ENCODE assay signal across 8 cellular contexts in the genomic region with DNA sequence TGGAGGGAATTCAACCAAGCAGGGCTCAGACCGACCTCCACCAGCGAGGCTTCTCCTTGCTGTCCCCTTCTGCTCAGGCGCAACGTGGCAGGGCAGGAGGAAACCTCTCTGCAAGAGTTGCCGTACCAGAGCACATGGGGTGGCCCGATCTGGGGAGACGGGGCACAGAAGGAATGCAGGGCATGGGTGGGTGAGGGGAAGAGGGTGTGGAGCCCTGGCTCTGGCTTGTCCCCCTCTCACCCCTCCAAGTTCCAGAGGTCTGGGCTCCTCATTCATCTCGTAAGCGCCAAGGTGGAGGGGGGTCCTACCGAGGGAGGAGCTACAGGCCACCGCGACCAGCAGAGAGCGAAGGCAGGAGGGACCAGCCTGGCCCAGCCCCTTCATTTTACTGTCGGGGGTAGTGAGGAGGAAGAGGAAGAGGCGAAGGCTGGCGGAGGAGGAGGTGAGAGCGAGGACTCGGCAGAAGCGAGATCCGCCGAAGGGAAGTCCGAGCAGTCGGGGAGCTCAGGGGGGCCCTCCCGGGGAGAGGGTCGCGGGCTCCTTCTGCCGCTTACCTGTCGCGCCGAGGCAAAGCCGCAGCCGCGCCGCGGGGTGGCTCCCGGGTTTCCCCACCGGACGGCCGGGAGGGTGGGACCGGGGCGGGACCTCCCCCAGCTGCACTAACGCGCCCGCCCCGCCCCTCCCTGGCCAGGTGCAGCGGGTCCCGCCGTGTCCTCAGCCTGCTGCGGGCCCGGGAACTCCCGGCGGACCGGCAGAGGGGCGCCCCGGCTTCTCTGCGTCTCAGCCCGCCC. TPM values are rescaled to one million over a fixed set of nuclear protein-coding genes. Genes with fewer than 3 reads are reported as not detected.
A peak's percentile ranks its signal among the peaks of the same experiment; 100 is the strongest.
DNase-seq lines count a peak whose midpoint lies in the region; ATAC-seq, FAIRE-seq and TF ChIP-seq lines count a peak whose summit lies in the region.

A gene with protein sequence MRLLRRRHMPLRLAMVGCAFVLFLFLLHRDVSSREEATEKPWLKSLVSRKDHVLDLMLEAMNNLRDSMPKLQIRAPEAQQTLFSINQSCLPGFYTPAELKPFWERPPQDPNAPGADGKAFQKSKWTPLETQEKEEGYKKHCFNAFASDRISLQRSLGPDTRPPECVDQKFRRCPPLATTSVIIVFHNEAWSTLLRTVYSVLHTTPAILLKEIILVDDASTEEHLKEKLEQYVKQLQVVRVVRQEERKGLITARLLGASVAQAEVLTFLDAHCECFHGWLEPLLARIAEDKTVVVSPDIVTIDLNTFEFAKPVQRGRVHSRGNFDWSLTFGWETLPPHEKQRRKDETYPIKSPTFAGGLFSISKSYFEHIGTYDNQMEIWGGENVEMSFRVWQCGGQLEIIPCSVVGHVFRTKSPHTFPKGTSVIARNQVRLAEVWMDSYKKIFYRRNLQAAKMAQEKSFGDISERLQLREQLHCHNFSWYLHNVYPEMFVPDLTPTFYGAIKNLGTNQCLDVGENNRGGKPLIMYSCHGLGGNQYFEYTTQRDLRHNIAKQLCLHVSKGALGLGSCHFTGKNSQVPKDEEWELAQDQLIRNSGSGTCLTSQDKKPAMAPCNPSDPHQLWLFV (minus strand): TSS at position 360 of the 791 bp plus-strand sequence. CDS start 11,625 bp downstream, outside the sequence.

- TF ChIP-seq CTCF in parathyroid adenoma (IDR thresholded peaks at IDR 0.05) (no peak), type B pancreatic cell (conservative IDR thresholded peaks at IDR 0.05) (no peak)

- DNase-seq in NCI-H2196 (lab: John Stamatoyannopoulos, UW; ENCODE audit: unreplicated experiment) (peak; percentile 46), NCI-H2196 treated with DMSO at 0.1 percent for 48 hours (lab: John Stamatoyannopoulos, UW; ENCODE audit: unreplicated experiment) (no peak), RPMI7951 (ENCODE audit: low read depth) (peak; percentile 11), frontal cortex (ENCODE audit: low spot score in 2 of 2) (peak; percentile 42 to 59), type B pancreatic cell (ENCODE audit: extremely low spot score, unreplicated experiment) (no peak)
- peak; percentile 60 for DNase-seq in activated T-helper 2 cell treated with anti-CD3 and anti-CD28 coated beads, Interferon-gamma antibody, Interleukin-2, Interleukin-4, amounts not matched to agents 10 μg/mL and 5 μg/mL and 100 μg/mL, durations not matched to agents 14 hours and 24 hours and 36 hours (ENCODE audit: low spot score)

- peak within 1 kb of the TSS; percentile 61 for H3K9ac ChIP-seq in parathyroid adenoma

- H3K9me3 Mint-ChIP-seq in activated T-helper 2 cell treated with anti-CD3 and anti-CD28 coated beads, Interferon-gamma antibody, Interleukin-2, Interleukin-4, amounts not matched to agents 10 μg/mL and 5 μg/mL and 100 μg/mL, durations not matched to agents 14 hours and 24 hours and 36 hours = no peaks in the 10 kb centered on the region
- H3K9me3 Mint-ChIP-seq in type B pancreatic cell = no peaks in the 10 kb centered on the region

- H3K79me2 ChIP-seq in parathyroid adenoma = no peaks in the 10 kb centered on the region

- H3K4me3 Mint-ChIP-seq in activated T-helper 2 cell treated with anti-CD3 and anti-CD28 coated beads, Interferon-gamma antibody, Interleukin-2, Interleukin-4, amounts not matched to agents 10 μg/mL and 5 μg/mL and 100 μg/mL, durations not matched to agents 14 hours and 24 hours and 36 hours (ENCODE audit: low read depth) = peak within 1 kb of the TSS; percentile 91
- H3K4me3 Mint-ChIP-seq in type B pancreatic cell = peak within 1 kb of the TSS; percentile 92

- H3K9me3 ChIP-seq in parathyroid adenoma (ENCODE audit: control insufficient read depth, low read length) = no peaks in the 10 kb centered on the region

- peak within 1 kb of the TSS; percentile 80 for H3K27ac Mint-ChIP-seq in activated T-helper 2 cell treated with anti-CD3 and anti-CD28 coated beads, Interferon-gamma antibody, Interleukin-2, Interleukin-4, amounts not matched to agents 10 μg/mL and 5 μg/mL and 100 μg/mL, durations not matched to agents 14 hours and 24 hours and 36 hours
- H3K27ac Mint-ChIP-seq in type B pancreatic cell = peak within 1 kb of the TSS; percentile 98

- peak within 1 kb of the TSS; percentile 97 for H2AFZ ChIP-seq in parathyroid adenoma

- H3K27me3 ChIP-seq in parathyroid adenoma (ENCODE audit: control insufficient read depth, insufficient read depth, low read length) = no peaks in the 10 kb centered on the region

- H3K4me1 ChIP-seq in parathyroid adenoma = peaks cover 14% of the 10 kb centered on the region

- no peaks in the 10 kb centered on the region for H3K36me3 ChIP-seq in parathyroid adenoma (ENCODE audit: control insufficient read depth, insufficient read depth, low read length)

- no peaks in the 10 kb centered on the region for H3K27me3 Mint-ChIP-seq in activated T-helper 2 cell treated with anti-CD3 and anti-CD28 coated beads, Interferon-gamma antibody, Interleukin-2, Interleukin-4, amounts not matched to agents 10 μg/mL and 5 μg/mL and 100 μg/mL, durations not matched to agents 14 hours and 24 hours and 36 hours (ENCODE audit: low read depth)
- peaks cover 40% of the 10 kb centered on the region for H3K27me3 Mint-ChIP-seq in type B pancreatic cell

- H3K27ac ChIP-seq in parathyroid adenoma = no peak within 1 kb of the TSS

- peak; percentile 35 for ATAC-seq in HG03135 (IDR thresholded peaks at IDR 0.05; ENCODE audit: unreplicated experiment)

- peak within 1 kb of the TSS; percentile 64 for H3K4me3 ChIP-seq in parathyroid adenoma (ENCODE audit: low read depth, low read length)

- FAIRE-seq in frontal cortex (lab: Jason Lieb, UNC) = no peak

- H3K36me3 Mint-ChIP-seq in activated T-helper 2 cell treated with anti-CD3 and anti-CD28 coated beads, Interferon-gamma antibody, Interleukin-2, Interleukin-4, amounts not matched to agents 10 μg/mL and 5 μg/mL and 100 μg/mL, durations not matched to agents 14 hours and 24 hours and 36 hours (ENCODE audit: low read depth) = no peaks in the 10 kb centered on the region
- no peaks in the 10 kb centered on the region for H3K36me3 Mint-ChIP-seq in type B pancreatic cell

- intact Hi-C loops in activated T-helper 2 cell treated with anti-CD3 and anti-CD28 coated beads, Interferon-gamma antibody, Interleukin-2, Interleukin-4, amounts not matched to agents 10 μg/mL and 5 μg/mL and 100 μg/mL, durations not matched to agents 14 hours and 24 hours and 36 hours (cut with micrococcal nuclease) = loop anchor here (1.0 kb wide), 1 partner anchor 22 kb away; no protein-coding TSS in a partner anchor

- H3K4me1 Mint-ChIP-seq in activated T-helper 2 cell treated with anti-CD3 and anti-CD28 coated beads, Interferon-gamma antibody, Interleukin-2, Interleukin-4, amounts not matched to agents 10 μg/mL and 5 μg/mL and 100 μg/mL, durations not matched to agents 14 hours and 24 hours and 36 hours (ENCODE audit: low read depth) = peaks cover 76% of the 10 kb centered on the region
- H3K4me1 Mint-ChIP-seq in type B pancreatic cell (ENCODE audit: unreplicated experiment) = peaks cover 21% of the 10 kb centered on the region

- H3K4me2 ChIP-seq in parathyroid adenoma (ENCODE audit: low read length) = peak within 1 kb of the TSS; percentile 57

RNA-seq across cellular contexts. Expression of the gene that starts here (rescaled TPM):
- total RNA-seq in RPMI7951 (2014; rRNA removed; shearing (Covaris generic)) = 18.5 and 31.3 TPM in 2 replicates
- total RNA-seq in activated T-helper 2 cell treated with anti-CD3 and anti-CD28 coated beads, Interferon-gamma antibody, Interleukin-2, Interleukin-4, amounts not matched to agents 10 μg/mL and 5 μg/mL and 100 μg/mL, durations not matched to agents 14 hours and 24 hours and 36 hours = 19.9 and 22.7 TPM in 2 replicates
- total RNA-seq in frontal cortex (under 0.01 TPM), type B pancreatic cell (ENCODE audit: low replicate concordance) (17.2 and 87.4 TPM in 2 replicates)

Comparison
In these comparisons a context has a peak if more than half of its experiments do, and no peak if none do; other contexts are left out.
1. RNA of the gene that starts here (total RNA-seq): 19.9 to 22.7 TPM in activated T-helper 2 cell treated with anti-CD3 and anti-CD28 coated beads, Interferon-gamma antibody, Interleukin-2, Interleukin-4, amounts not matched to agents 10 μg/mL and 5 μg/mL and 100 μg/mL, durations not matched to agents 14 hours and 24 hours and 36 hours, 18.5 to 31.3 TPM in RPMI7951 and 17.2 to 87.4 TPM in type B pancreatic cell; under 0.01 TPM in frontal cortex (single experiment); every median in the first group is over 10 times any median in the second.
2. DNase-seq: peak in NCI-H2196 (single experiment), RPMI7951 (single experiment) and activated T-helper 2 cell treated with anti-CD3 and anti-CD28 coated beads, Interferon-gamma antibody, Interleukin-2, Interleukin-4, amounts not matched to agents 10 μg/mL and 5 μg/mL and 100 μg/mL, durations not matched to agents 14 hours and 24 hours and 36 hours (single experiment); none in NCI-H2196 treated with DMSO at 0.1 percent for 48 hours (single experiment) and type B pancreatic cell (single experiment).
3. Peak in DNase-seq in frontal cortex; RNA of the gene not detected or under 1 TPM.